ENCODE assay signal across 29 cellular contexts in the genomic region with DNA sequence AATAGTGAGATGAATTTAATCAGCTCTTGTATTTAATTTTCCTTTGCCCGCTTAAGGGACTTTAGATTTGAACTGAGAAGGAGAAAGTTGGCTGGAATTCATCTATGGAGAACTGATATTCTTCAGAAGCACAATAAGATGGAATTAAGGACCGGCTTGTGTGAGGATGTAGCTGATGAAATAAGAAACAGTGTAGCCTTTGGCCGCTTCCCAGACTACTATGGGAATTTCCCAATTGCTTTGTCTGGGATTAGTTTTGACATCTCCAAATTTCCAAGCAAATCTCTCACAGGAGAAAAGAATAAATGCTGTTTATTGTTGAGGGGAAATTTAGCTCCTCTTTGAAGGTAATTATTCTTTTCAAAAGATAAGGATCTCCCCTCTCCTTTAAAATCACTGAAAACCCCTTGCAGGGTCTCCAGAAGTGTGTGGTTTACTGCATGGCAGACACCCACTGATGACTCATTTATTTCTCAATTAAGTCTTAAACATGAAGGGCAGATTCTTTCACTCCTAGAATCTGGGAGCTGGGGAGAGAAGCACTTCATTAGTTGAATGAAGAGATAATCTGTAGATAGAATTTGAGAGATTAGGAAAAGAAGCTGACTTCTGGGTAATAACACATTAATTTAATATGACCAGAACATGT.
"Had no signal": no experiment of that assay in that cellular context is flagged by ENCODE, and none has a peak within 500 bp of the region (broad histone marks: within the 10 kb centered on the region; RNA-seq: fewer than 3 reads in every experiment).

No MANE protein-coding gene starts in this region.

- H3K4me3 ChIP-seq: adrenal gland, ascending aorta, hepatocyte, lung, neural progenitor cell, sigmoid colon, smooth muscle cell, testis, vagina had no signal

- H3K9me3 ChIP-seq: adrenal gland, ascending aorta, sigmoid colon, testis, vagina had no signal

- H3K79me2 ChIP-seq: hepatocyte had no signal

- H3K4me1 Mint-ChIP-seq: immature natural killer cell; naive thymus-derived CD8-positive, alpha-beta T cell; neural progenitor cell; stimulated activated memory B cell treated with anti-CD40 and anti-IgM and Interleukin-4, amounts not matched to agents 10 μg/mL and 1 μg/mL and 100 μg/mL, for 72 hours had no signal

- DNase-seq: activated CD4-positive, alpha-beta T cell treated with anti-CD3 and anti-CD28 coated beads for 1 hour; activated CD4-positive, alpha-beta T cell treated with anti-CD3 and anti-CD28 coated beads, Interleukin-2, amount 50 U/mL, for 1 hour; activated CD8-positive, alpha-beta memory T cell treated with anti-CD3 and anti-CD28 coated beads for 24 hours; activated CD8-positive, alpha-beta memory T cell treated with anti-CD3 and anti-CD28 coated beads, Interleukin-2, amount 50 U/mL, for 4 hours; activated naive CD4-positive, alpha-beta T cell; activated T-cell treated with anti-CD3 and anti-CD28 coated beads, Interleukin-2, amount 50 U/mL, for 24 hours; adrenal gland; cortex of kidney; endodermal cell; foreskin melanocyte; glutamatergic neuron; immature natural killer cell; naive thymus-derived CD8-positive, alpha-beta T cell; sigmoid colon; stimulated activated CD4-positive, alpha-beta T cell treated with anti-CD3 and anti-CD28 coated beads, Interleukin-15, amount 100 ng/mL, for 24 hours; T-helper 9 cell; testis had no signal

- H3K36me3 Mint-ChIP-seq: activated naive CD8-positive, alpha-beta T cell; immature natural killer cell; mesothelial cell of epicardium; naive thymus-derived CD8-positive, alpha-beta T cell; neural progenitor cell; stimulated activated memory B cell treated with anti-CD40 and anti-IgM and Interleukin-4, amounts not matched to agents 10 μg/mL and 1 μg/mL and 100 μg/mL, for 72 hours; type B pancreatic cell had no signal

- H3K27me3 Mint-ChIP-seq: activated naive CD8-positive, alpha-beta T cell; activated T-cell treated with anti-CD3 and anti-CD28 coated beads, Interleukin-2, amount 50 U/mL, for 24 hours; naive thymus-derived CD8-positive, alpha-beta T cell; stimulated activated memory B cell treated with anti-CD40 and anti-IgM and Interleukin-4, amounts not matched to agents 10 μg/mL and 1 μg/mL and 100 μg/mL, for 72 hours had no signal

- H2AFZ ChIP-seq: hepatocyte, neural progenitor cell had no signal

- H3K27me3 ChIP-seq: adrenal gland, ascending aorta, hepatocyte, neural progenitor cell, sigmoid colon, testis, vagina had no signal

- H3K27ac Mint-ChIP-seq: activated naive CD8-positive, alpha-beta T cell; activated T-cell treated with anti-CD3 and anti-CD28 coated beads, Interleukin-2, amount 50 U/mL, for 24 hours; activated T-helper 2 cell treated with anti-CD3 and anti-CD28 coated beads, Interferon-gamma antibody, Interleukin-2, Interleukin-4, amounts not matched to agents 10 μg/mL and 5 μg/mL and 100 μg/mL, durations not matched to agents 14 hours and 24 hours and 36 hours; endodermal cell; immature natural killer cell; mesothelial cell of epicardium; naive thymus-derived CD8-positive, alpha-beta T cell; neural progenitor cell; stimulated activated memory B cell treated with anti-CD40 and anti-IgM and Interleukin-4, amounts not matched to agents 10 μg/mL and 1 μg/mL and 100 μg/mL, for 72 hours; type B pancreatic cell had no signal

- ATAC-seq: left lobe of liver; naive thymus-derived CD8-positive, alpha-beta T cell; stimulated activated memory B cell treated with anti-CD40 and anti-IgM and Interleukin-4, amounts not matched to agents 10 μg/mL and 1 μg/mL and 100 μg/mL, for 72 hours had no signal

- H3K9ac ChIP-seq: neural progenitor cell had no signal

- H3K4me2 ChIP-seq: hepatocyte, neural progenitor cell, smooth muscle cell had no signal

- H3K27ac ChIP-seq: adrenal gland, ascending aorta, hepatocyte, neural progenitor cell, sigmoid colon, testis, vagina had no signal

- H3K4me3 Mint-ChIP-seq: activated naive CD8-positive, alpha-beta T cell; activated T-cell treated with anti-CD3 and anti-CD28 coated beads, Interleukin-2, amount 50 U/mL, for 24 hours; endodermal cell; immature natural killer cell; mesothelial cell of epicardium; naive thymus-derived CD8-positive, alpha-beta T cell; neural progenitor cell; stimulated activated memory B cell treated with anti-CD40 and anti-IgM and Interleukin-4, amounts not matched to agents 10 μg/mL and 1 μg/mL and 100 μg/mL, for 72 hours; type B pancreatic cell had no signal

- H3K9me3 Mint-ChIP-seq: endodermal cell, mesothelial cell of epicardium had no signal

- H3K4me1 ChIP-seq: adrenal gland, ascending aorta, sigmoid colon, testis, vagina had no signal

- H3K36me3 ChIP-seq: adrenal gland, ascending aorta, neural progenitor cell, sigmoid colon, vagina had no signal
